In the genomic region with DNA sequence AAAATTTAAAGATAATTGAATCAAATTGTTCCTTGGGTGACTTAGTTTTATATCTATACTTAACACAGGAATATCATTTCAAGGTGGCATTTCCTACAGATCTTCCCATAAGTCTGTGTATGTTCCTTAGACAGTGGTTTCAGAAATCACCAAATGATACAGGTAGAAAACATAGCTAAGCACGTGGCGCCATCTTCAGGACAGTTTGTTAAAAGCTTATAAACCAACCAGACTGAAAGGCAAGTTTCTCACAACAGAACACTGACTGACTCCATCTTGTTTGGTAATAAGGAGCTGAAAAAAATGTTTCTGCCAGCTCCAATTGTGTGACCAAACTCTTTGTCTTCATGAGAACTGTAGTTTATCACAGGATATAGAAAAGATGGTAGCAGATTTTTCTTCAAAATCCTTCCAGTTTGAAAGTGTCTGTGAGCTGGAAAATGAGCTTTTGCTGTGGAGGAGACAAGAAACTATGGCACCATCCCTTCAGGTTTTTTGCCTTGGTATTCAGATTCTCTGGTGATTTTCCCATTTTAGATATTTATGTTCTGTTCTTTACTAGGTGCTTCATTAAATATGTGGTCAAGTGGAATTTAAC, we compare ENCODE assay signal across 1 cellular context.
TF ChIP-seq lines count a peak whose summit lies in the region.

No MANE protein-coding gene starts in this region.

TF ChIP-seq in K562, 482 proteins besides CTCF, POLR2A, EP300 and RAD21 (continued from another document):
- TF ChIP-seq, protein P1, sequence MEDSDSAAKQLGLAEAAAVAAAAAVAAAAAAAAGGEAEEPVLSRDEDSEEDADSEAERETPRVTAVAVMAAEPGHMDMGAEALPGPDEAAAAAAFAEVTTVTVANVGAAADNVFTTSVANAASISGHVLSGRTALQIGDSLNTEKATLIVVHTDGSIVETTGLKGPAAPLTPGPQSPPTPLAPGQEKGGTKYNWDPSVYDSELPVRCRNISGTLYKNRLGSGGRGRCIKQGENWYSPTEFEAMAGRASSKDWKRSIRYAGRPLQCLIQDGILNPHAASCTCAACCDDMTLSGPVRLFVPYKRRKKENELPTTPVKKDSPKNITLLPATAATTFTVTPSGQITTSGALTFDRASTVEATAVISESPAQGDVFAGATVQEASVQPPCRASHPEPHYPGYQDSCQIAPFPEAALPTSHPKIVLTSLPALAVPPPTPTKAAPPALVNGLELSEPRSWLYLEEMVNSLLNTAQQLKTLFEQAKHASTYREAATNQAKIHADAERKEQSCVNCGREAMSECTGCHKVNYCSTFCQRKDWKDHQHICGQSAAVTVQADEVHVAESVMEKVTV (CRISPR knock-in tag; IDR thresholded peaks at IDR 0.05) = peak; percentile 67
- TF ChIP-seq ZFPM2 (CRISPR knock-in tag; IDR thresholded peaks at IDR 0.05) (no peak), CHD4 (IDR thresholded peaks at IDR 0.05; ENCODE audit: insufficient read depth, insufficient replicate concordance, low read depth, low read length, poor library complexity, severe bottlenecking) (no peak), ELF1 (tag; IDR thresholded peaks at IDR 0.05) (no peak), TGIF2 (CRISPR knock-in tag; IDR thresholded peaks at IDR 0.05) (no peak), MEF2A (IDR thresholded peaks at IDR 0.05; ENCODE audit: control insufficient read depth, low read depth, low read length) (no peak), ZBTB1 (CRISPR knock-in tag; IDR thresholded peaks at IDR 0.05; ENCODE audit: borderline replicate concordance, low read depth) (no peak), IFI16 (CRISPR knock-in tag; IDR thresholded peaks at IDR 0.05) (no peak), SMC3 (conservative IDR thresholded peaks at IDR 0.05; ENCODE audit: insufficient read depth, low read depth, low read length) (peak; percentile 81), NFATC3 (IDR thresholded peaks at IDR 0.05) (no peak), HMGN3 (IDR thresholded peaks at IDR 0.05; ENCODE audit: borderline replicate concordance, extremely low read depth, insufficient read length, low read depth, low read length) (no peak), CREM (IDR thresholded peaks at IDR 0.05; ENCODE audit: low read depth) (no peak)
- TF ChIP-seq, protein P2, sequence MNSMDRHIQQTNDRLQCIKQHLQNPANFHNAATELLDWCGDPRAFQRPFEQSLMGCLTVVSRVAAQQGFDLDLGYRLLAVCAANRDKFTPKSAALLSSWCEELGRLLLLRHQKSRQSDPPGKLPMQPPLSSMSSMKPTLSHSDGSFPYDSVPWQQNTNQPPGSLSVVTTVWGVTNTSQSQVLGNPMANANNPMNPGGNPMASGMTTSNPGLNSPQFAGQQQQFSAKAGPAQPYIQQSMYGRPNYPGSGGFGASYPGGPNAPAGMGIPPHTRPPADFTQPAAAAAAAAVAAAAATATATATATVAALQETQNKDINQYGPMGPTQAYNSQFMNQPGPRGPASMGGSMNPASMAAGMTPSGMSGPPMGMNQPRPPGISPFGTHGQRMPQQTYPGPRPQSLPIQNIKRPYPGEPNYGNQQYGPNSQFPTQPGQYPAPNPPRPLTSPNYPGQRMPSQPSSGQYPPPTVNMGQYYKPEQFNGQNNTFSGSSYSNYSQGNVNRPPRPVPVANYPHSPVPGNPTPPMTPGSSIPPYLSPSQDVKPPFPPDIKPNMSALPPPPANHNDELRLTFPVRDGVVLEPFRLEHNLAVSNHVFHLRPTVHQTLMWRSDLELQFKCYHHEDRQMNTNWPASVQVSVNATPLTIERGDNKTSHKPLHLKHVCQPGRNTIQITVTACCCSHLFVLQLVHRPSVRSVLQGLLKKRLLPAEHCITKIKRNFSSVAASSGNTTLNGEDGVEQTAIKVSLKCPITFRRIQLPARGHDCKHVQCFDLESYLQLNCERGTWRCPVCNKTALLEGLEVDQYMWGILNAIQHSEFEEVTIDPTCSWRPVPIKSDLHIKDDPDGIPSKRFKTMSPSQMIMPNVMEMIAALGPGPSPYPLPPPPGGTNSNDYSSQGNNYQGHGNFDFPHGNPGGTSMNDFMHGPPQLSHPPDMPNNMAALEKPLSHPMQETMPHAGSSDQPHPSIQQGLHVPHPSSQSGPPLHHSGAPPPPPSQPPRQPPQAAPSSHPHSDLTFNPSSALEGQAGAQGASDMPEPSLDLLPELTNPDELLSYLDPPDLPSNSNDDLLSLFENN (IDR thresholded peaks at IDR 0.05; ENCODE audit: low read depth in 2 of 2, low read length in 2 of 2) = no peak
